16 cellular contexts compared by ENCODE assay signal in the genomic region with DNA sequence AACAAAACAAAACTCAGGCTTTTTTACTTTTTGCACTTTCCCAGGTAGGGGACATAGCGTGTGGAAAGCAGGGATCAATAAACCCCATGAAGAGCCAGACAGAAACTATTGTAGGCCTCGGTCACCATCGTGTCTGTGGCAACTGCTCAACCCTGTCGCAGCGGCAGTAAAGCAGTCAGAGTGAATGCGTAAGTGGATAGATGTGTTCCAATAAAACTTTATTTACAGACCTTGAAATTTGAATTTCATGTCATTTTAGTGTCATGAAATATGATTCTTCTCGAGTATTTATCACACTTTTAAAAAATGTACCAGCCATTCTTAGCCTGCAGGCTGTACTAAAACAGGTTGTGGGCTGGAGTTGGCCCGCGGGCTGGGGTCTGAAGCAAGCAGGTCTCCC. TPM values are rescaled to one million over a fixed set of nuclear protein-coding genes. Genes with fewer than 3 reads are reported as not detected.
A peak's percentile ranks its signal among the peaks of the same experiment; 100 is the strongest.
DNase-seq lines count a peak whose midpoint lies in the region; ATAC-seq and TF ChIP-seq lines count a peak whose summit lies in the region.
"Had no signal": no experiment of that assay in that cellular context is flagged by ENCODE, and none has a peak within 500 bp of the region (broad histone marks: within the 10 kb centered on the region; RNA-seq: fewer than 3 reads in every experiment).

No MANE protein-coding gene starts in this region.

- H3K79me2 ChIP-seq in DOHH2 (ENCODE audit: control insufficient read depth, low read length) (peaks cover 100% of the 10 kb centered on the region), OCI-LY7 (ENCODE audit: insufficient read depth, low read depth, low read length) (peaks cover 100% of the 10 kb centered on the region)

- H3K27ac ChIP-seq in A673 (ENCODE audit: low read depth, low read length, poor library complexity, severe bottlenecking) (peak overlapping the region; percentile 46), DOHH2 (ENCODE audit: low read depth, low read length) (peak overlapping the region; percentile 49), OCI-LY7 (ENCODE audit: low read depth, low read length, poor library complexity, severe bottlenecking) (peak overlapping the region; percentile 72), endodermal cell (ENCODE audit: low read depth, low read length) (no peak overlapping the region)
- H3K27ac ChIP-seq: RWPE1 had no signal

- H3K4me3 ChIP-seq in A673 (ENCODE audit: low read depth, low read length, poor library complexity, severe bottlenecking): no peak overlapping the region
- peak overlapping the region; percentile 26 for H3K4me3 ChIP-seq in DOHH2 (ENCODE audit: low read length)
- no peak overlapping the region for H3K4me3 ChIP-seq in OCI-LY7 (ENCODE audit: low read depth, low read length, poor library complexity, severe bottlenecking)
- no peak overlapping the region for H3K4me3 ChIP-seq in endodermal cell (ENCODE audit: low read length)

- H3K36me3 ChIP-seq in A673 (ENCODE audit: insufficient read depth, low read length, poor library complexity, severe bottlenecking) (no peaks in the 10 kb centered on the region), DOHH2 (ENCODE audit: control insufficient read depth, low read length) (peaks cover 89% of the 10 kb centered on the region), OCI-LY7 (ENCODE audit: insufficient read depth, low read length) (peaks cover 35% of the 10 kb centered on the region), endodermal cell (ENCODE audit: control insufficient read depth, insufficient read depth, low read length) (no peaks in the 10 kb centered on the region)

- BruUV-seq in A673 (replicated peaks; lab: Mats Ljungman, UMichigan) (no TSS peak), OCI-LY7 (replicated peaks; lab: Mats Ljungman, UMichigan) (no TSS peak)

- H3K9me2 ChIP-seq in DOHH2 (replicated peaks; ENCODE audit: control insufficient read depth, low read length) (no peaks in the 10 kb centered on the region), OCI-LY7 (ENCODE audit: insufficient read depth, low read length) (no peaks in the 10 kb centered on the region)

- peaks cover 50% of the 10 kb centered on the region for H3F3A ChIP-seq in DOHH2 (ENCODE audit: control insufficient read depth, insufficient read depth)

- H2AFZ ChIP-seq in OCI-LY7 (ENCODE audit: low read length): no peak overlapping the region

- intact Hi-C loops in A673 (cut with micrococcal nuclease; ENCODE audit: unreplicated experiment): no loop called here
- intact Hi-C loops in OCI-LY7 (cut with micrococcal nuclease; ENCODE audit: unreplicated experiment): no loop called here

- no peaks in the 10 kb centered on the region for H3K9me3 ChIP-seq in A673 (ENCODE audit: low read depth, low read length, poor library complexity, severe bottlenecking)
- H3K9me3 ChIP-seq in DOHH2 (ENCODE audit: control insufficient read depth, insufficient read depth, low read length): no peaks in the 10 kb centered on the region
- H3K9me3 ChIP-seq in OCI-LY7 (ENCODE audit: low read length): no peaks in the 10 kb centered on the region
- H3K9me3 ChIP-seq in endodermal cell (ENCODE audit: control insufficient read depth, low read length): no peaks in the 10 kb centered on the region

- no peak for ATAC-seq in GM21786 (IDR thresholded peaks at IDR 0.05; ENCODE audit: unreplicated experiment)

- peaks cover 29% of the 10 kb centered on the region for H3K4me1 Mint-ChIP-seq in endodermal cell

- TF ChIP-seq CTCF in A673 (conservative IDR thresholded peaks at IDR 0.05; ENCODE audit: low read depth, low read length) (no peak), DOHH2 (IDR thresholded peaks at IDR 0.05; ENCODE audit: low read depth, low read length, poor library complexity, severe bottlenecking) (no peak), OCI-LY7 (conservative IDR thresholded peaks at IDR 0.05; ENCODE audit: low read length) (no peak), endodermal cell (conservative IDR thresholded peaks at IDR 0.05) (no peak)

- H3K27me3 ChIP-seq in A673 (replicated peaks; ENCODE audit: insufficient read depth, low read depth, low read length, poor library complexity): no peaks in the 10 kb centered on the region
- H3K27me3 ChIP-seq in DOHH2 (ENCODE audit: control insufficient read depth, low read length): no peaks in the 10 kb centered on the region
- H3K27me3 ChIP-seq in endodermal cell (ENCODE audit: control insufficient read depth, insufficient read depth, low read length, poor library complexity, severe bottlenecking): no peaks in the 10 kb centered on the region

- CTCF ChIA-PET in A673 (lab: Charles Lee) (no interaction called here), OCI-LY7 (lab: Charles Lee; ENCODE audit: unreplicated experiment) (no interaction called here)

- H3K4me1 ChIP-seq in A673 (ENCODE audit: insufficient read depth, low read length, poor library complexity, severe bottlenecking) (peaks cover 44% of the 10 kb centered on the region), DOHH2 (ENCODE audit: control insufficient read depth, low read length) (peaks cover 99% of the 10 kb centered on the region), OCI-LY7 (ENCODE audit: insufficient read depth, low read length, poor library complexity, severe bottlenecking) (peaks cover 88% of the 10 kb centered on the region), endodermal cell (ENCODE audit: control insufficient read depth, insufficient read depth, low read length) (no peaks in the 10 kb centered on the region)

- peaks cover 8% of the 10 kb centered on the region for H3K9me3 Mint-ChIP-seq in endodermal cell
- H3K9me3 Mint-ChIP-seq: CD4-positive, alpha-beta T cell had no signal

- DNase-seq in A673 (ENCODE audit: low spot score): no peak
- no peak for DNase-seq in OCI-LY7 (ENCODE audit: low spot score)
- no peak for DNase-seq in endodermal cell
- no peak for DNase-seq in islet precursor cell
- no peak for DNase-seq in activated naive CD4-positive, alpha-beta T cell treated with anti-CD3 and anti-CD28 coated beads, Interleukin-2, amount 50 U/mL, for 16 hours
- DNase-seq: AML-193; CD4-positive, alpha-beta T cell; GF-D8; NCI-H187 treated with DMSO at 0.1 percent for 48 hours; NCI-H2171; NCI-H446 had no signal

- no peaks in the 10 kb centered on the region for H3K27me3 Mint-ChIP-seq in endodermal cell (ENCODE audit: insufficient read depth)

- H3K36me3 Mint-ChIP-seq in endodermal cell (ENCODE audit: low read depth): peaks cover 13% of the 10 kb centered on the region
- H3K36me3 Mint-ChIP-seq: IgD-negative memory B cell had no signal

- POLR2A ChIA-PET in A673 (lab: Charles Lee; ENCODE audit: low non-redundant PET): no interaction called here
- POLR2A ChIA-PET in OCI-LY7 (lab: Charles Lee): no interaction called here

- no peak overlapping the region for H3K4me3 Mint-ChIP-seq in endodermal cell
- H3K4me3 Mint-ChIP-seq: CD4-positive, alpha-beta T cell had no signal

- H3K9ac ChIP-seq in endodermal cell (ENCODE audit: extremely low read depth, low read length, poor library complexity, severe bottlenecking): no peak overlapping the region

- H4K20me1 ChIP-seq in DOHH2 (ENCODE audit: control insufficient read depth, insufficient read depth, low read depth, low read length): peaks cover 68% of the 10 kb centered on the region
- peaks cover 3% of the 10 kb centered on the region; the same call in 1 of the 2 replicates for H4K20me1 ChIP-seq in OCI-LY7 (ENCODE audit: insufficient read depth, low read length)

- H3K27ac Mint-ChIP-seq in endodermal cell: peak overlapping the region; percentile 52
- H3K27ac Mint-ChIP-seq: CD4-positive, alpha-beta T cell; IgD-negative memory B cell had no signal

- H3K4me2 ChIP-seq in DOHH2 (ENCODE audit: low read length) (peak overlapping the region; percentile 59), OCI-LY7 (ENCODE audit: low read length) (peak overlapping the region; percentile 75)

- whole genome bisulfite sequencing in endodermal cell (ENCODE audit: insufficient coverage in 1 of 2, insufficient read length in 1 of 2), 2 experiments: 95 to 96% methylated on average over 6 to 9 of the region's 9 CpGs

RNA-seq across cellular contexts. Expression of gene BMP7, which starts 14.5 kb away (rescaled TPM):
- total RNA-seq in A673 (2021) (7.5 and 18.9 TPM in 2 replicates), OCI-LY7 (2022) (2.2 and 3.7 TPM in 2 replicates), endodermal cell (10 to 100 TPM; 45.6 to 49.6 TPM)
- total RNA-seq in OCI-LY7 (2014; rRNA removed; shearing (Covaris generic)): 72.2 and 94.2 TPM in 2 replicates
- polyA plus RNA-seq in endodermal cell (2013, experiment 1 of 2): 50.6 TPM
- 45.7 TPM for polyA plus RNA-seq in endodermal cell (2013, experiment 2 of 2)
- total RNA-seq: CD4-positive, alpha-beta T cell; PC-3 had no signal
- polyA plus RNA-seq: IgD-negative memory B cell had no signal
